ENCODE assay signal across 22 cellular contexts in the genomic region with DNA sequence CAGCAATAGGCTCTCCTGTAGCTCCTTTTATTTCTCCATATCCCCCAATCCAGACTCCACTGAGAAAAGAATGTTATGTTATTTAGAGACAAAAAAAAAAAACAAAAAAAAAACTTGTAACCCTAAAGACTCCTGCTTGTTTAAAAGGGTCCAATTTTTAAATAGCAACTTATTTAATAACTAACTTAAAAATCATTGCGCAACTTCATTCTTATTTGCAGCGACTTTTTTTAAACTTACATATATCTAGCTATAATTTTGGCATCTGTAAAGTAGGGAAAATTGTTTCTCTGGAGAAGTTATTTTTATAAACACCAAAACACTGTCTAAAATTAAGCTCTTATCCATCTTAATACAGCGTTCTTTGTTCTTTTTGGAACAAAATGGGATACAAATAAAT.
"Had no signal": no experiment of that assay in that cellular context is flagged by ENCODE, and none has a peak within 500 bp of the region (broad histone marks: within the 10 kb centered on the region; RNA-seq: fewer than 3 reads in every experiment).

No MANE protein-coding gene starts in this region.

- H3K9ac ChIP-seq: SK-N-SH had no signal

- H3K4me3 ChIP-seq: MG63 had no signal

- ATAC-seq: Panc1, T-cell had no signal

- H3K4me2 ChIP-seq: SK-N-SH had no signal

- H3K27me3 ChIP-seq: MG63 had no signal

- H3K27ac ChIP-seq: RWPE1 had no signal

- H3K36me3 ChIP-seq: MG63 had no signal

- H3K9me3 ChIP-seq: MG63, SK-N-SH had no signal

- DNase-seq: Karpas-422, KG1, MG63, NCI-H1092, NCI-H1105 treated with DMSO at 0.1 percent for 48 hours, NCI-H1417 treated with DMSO at 0.1 percent for 48 hours, NCI-H146, NCI-H1694 treated with DMSO at 0.1 percent for 48 hours, NCI-H1930, NCI-H2081, NCI-H2107, NCI-H2227 treated with DMSO at 0.1 percent for 48 hours, NCI-H510A, NCI-H524 treated with DMSO at 0.1 percent for 48 hours, NCI-H69, NCI-H774, SHP77, SK-N-SH, SW 1271, T-cell had no signal
